In the genomic region with DNA sequence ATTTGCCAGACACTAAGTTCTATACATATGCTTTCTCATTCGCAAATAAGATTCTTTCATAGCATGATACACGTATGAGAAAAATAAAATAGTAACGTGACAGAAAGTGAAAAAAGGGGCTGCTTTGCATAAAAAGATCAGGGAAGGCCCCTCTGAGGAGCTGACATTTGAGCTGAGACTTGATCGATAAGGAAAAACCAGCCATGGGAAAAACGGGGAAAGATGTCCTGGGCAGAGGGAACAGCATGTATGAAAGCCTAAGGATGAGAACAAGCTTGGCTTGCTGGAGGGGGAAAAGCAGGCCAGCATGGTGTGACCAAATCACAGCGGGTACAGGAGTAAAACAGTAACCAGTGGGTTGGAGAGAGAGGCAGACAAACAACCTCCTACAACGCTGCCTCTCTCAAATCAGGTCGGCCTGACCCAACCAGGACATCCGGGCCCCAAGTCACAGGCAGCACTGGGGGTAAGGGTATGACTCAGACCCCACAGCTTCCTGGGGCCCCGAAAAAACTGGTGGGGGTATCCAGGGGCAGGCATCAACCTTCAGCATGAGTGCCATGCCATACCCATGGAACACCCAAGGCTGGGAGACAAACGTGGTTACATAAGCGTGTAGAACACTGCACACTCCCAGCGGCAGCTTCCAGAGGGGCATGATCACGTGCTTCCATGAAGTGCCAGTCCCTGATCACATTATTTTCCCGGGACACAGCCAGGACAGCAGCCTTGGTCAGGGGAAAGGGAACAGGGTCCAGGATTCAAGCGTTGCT, we compare ENCODE assay signal across 8 cellular contexts. TPM values are rescaled to one million over a fixed set of nuclear protein-coding genes. Genes with fewer than 3 reads are reported as not detected.
DNase-seq lines count a peak whose midpoint lies in the region; ATAC-seq and TF ChIP-seq lines count a peak whose summit lies in the region.

No MANE protein-coding gene starts in this region.

- H3K27me3 ChIP-seq in esophagus muscularis mucosa (no peaks in the 10 kb centered on the region), smooth muscle cell (ENCODE audit: low read depth) (no peaks in the 10 kb centered on the region)

- H3K4me3 Mint-ChIP-seq in WTC11 = peak overlapping the region; percentile 83

- H3K9ac ChIP-seq in smooth muscle cell (ENCODE audit: low read depth) = no peak overlapping the region

- ATAC-seq in GM18517 (IDR thresholded peaks at IDR 0.05; ENCODE audit: unreplicated experiment) (peak; percentile 50), HG02884 (IDR thresholded peaks at IDR 0.05; ENCODE audit: unreplicated experiment) (peak; percentile 44), WTC11 (no peak)

- H3K4me2 ChIP-seq in smooth muscle cell = no peak overlapping the region

- no peak for TF ChIP-seq CTCF in WTC11 (IDR thresholded peaks at IDR 0.05)
- no peak for TF ChIP-seq CTCF in coronary artery (IDR thresholded peaks at IDR 0.05)
- TF ChIP-seq CTCF in esophagus muscularis mucosa (IDR thresholded peaks at IDR 0.05) = no peak
- TF ChIP-seq CTCF in smooth muscle cell (IDR thresholded peaks at IDR 0.05; ENCODE audit: borderline replicate concordance, insufficient read depth, poor library complexity, severe bottlenecking) = no peak

- peaks cover 12% of the 10 kb centered on the region for H3F3A ChIP-seq in smooth muscle cell (ENCODE audit: low read depth)

- H3K9me3 Mint-ChIP-seq in WTC11 = no peaks in the 10 kb centered on the region

- no peaks in the 10 kb centered on the region for H3K36me3 Mint-ChIP-seq in WTC11

- H3K27ac Mint-ChIP-seq in WTC11 = no peak overlapping the region

- peaks cover 56 to 68% (median 62%) of the 10 kb centered on the region in 4 donors for H3K4me1 ChIP-seq in esophagus muscularis mucosa
- peaks cover 12% of the 10 kb centered on the region for H3K4me1 ChIP-seq in smooth muscle cell (ENCODE audit: low read depth)

- CTCF ChIA-PET in WTC11 (lab: Charles Lee) = interaction anchor here (1.2 to 6.1 kb wide), 2 partner anchors 27 to 37 kb away, joined by 3 to 45 read pairs; no protein-coding TSS in a partner anchor

- H4K20me1 ChIP-seq in smooth muscle cell (ENCODE audit: low read depth) = peaks cover 64% of the 10 kb centered on the region

- H3K27ac ChIP-seq in coronary artery (no peak overlapping the region), esophagus muscularis mucosa (replicated peaks in 1 of 4) (no peak overlapping the region), smooth muscle cell (ENCODE audit: low read depth) (no peak overlapping the region)

- H3K27me3 Mint-ChIP-seq in WTC11 (ENCODE audit: low read depth) = no peaks in the 10 kb centered on the region

- no peaks in the 10 kb centered on the region for H3K9me3 ChIP-seq in esophagus muscularis mucosa
- no peaks in the 10 kb centered on the region for H3K9me3 ChIP-seq in smooth muscle cell (replicated peaks; ENCODE audit: low read depth)

- H2AFZ ChIP-seq in smooth muscle cell (ENCODE audit: low read depth) = no peak overlapping the region

- TF ChIP-seq EP300 in esophagus muscularis mucosa (IDR thresholded peaks at IDR 0.05) = no peak

- H3K79me2 ChIP-seq in smooth muscle cell (ENCODE audit: low read depth) = peaks cover 65% of the 10 kb centered on the region

- DNase-seq in WTC11 (ENCODE audit: low spot score) (no peak), coronary artery (ENCODE audit: low spot score) (no peak), inferior parietal cortex (ENCODE audit: extremely low spot score) (no peak), esophagus muscularis mucosa (ENCODE audit: extremely low spot score) (no peak), smooth muscle cell (lab: John Stamatoyannopoulos, UW; ENCODE audit: unreplicated experiment) (no peak)
- DNase-seq in stimulated activated CD4-positive, alpha-beta T cell treated with anti-CD3 and anti-CD28 coated beads, Interleukin-1b, Interleukin-23, amount 100 ng/mL, for 24 hours (ENCODE audit: low read depth in 4 of 4, low spot score in 1 of 4) = peak in 3 of 4 experiments; percentile 47 to 75 (median 69)

- intact Hi-C loops in esophagus muscularis mucosa (cut with DNase I) = no loop called here

- H3K36me3 ChIP-seq in esophagus muscularis mucosa (peaks cover 0 to 7% (median 0%) of the 10 kb centered on the region in 4 donors), smooth muscle cell (ENCODE audit: low read depth) (no peaks in the 10 kb centered on the region)

- POLR2A ChIA-PET in WTC11 (lab: Charles Lee) = no interaction called here

- WGBS in esophagus muscularis mucosa = 86% methylated on average over 14 of the region's 16 CpGs
- WGBS in smooth muscle cell (ENCODE audit: low lambda C conversion rate) = 95% methylated on average over 16 of the region's 16 CpGs

- peaks cover 29% of the 10 kb centered on the region for H3K4me1 Mint-ChIP-seq in WTC11

- H3K4me3 ChIP-seq in coronary artery (peak overlapping the region; percentile 10), esophagus muscularis mucosa (no peak overlapping the region), smooth muscle cell (no peak overlapping the region)

- TF ChIP-seq POLR2A in esophagus muscularis mucosa (IDR thresholded peaks at IDR 0.05; ENCODE audit: low read depth) = no peak

TF ChIP-seq in WTC11, 78 proteins besides CTCF, POLR2A, EP300 and RAD21 (continues in another document):
- no peak for TF ChIP-seq NFE2L1 (CRISPR knock-in tag; IDR thresholded peaks at IDR 0.05)
- TF ChIP-seq ZNF219 (CRISPR knock-in tag; IDR thresholded peaks at IDR 0.05; ENCODE audit: borderline replicate concordance) = no peak
- TF ChIP-seq, protein P1, sequence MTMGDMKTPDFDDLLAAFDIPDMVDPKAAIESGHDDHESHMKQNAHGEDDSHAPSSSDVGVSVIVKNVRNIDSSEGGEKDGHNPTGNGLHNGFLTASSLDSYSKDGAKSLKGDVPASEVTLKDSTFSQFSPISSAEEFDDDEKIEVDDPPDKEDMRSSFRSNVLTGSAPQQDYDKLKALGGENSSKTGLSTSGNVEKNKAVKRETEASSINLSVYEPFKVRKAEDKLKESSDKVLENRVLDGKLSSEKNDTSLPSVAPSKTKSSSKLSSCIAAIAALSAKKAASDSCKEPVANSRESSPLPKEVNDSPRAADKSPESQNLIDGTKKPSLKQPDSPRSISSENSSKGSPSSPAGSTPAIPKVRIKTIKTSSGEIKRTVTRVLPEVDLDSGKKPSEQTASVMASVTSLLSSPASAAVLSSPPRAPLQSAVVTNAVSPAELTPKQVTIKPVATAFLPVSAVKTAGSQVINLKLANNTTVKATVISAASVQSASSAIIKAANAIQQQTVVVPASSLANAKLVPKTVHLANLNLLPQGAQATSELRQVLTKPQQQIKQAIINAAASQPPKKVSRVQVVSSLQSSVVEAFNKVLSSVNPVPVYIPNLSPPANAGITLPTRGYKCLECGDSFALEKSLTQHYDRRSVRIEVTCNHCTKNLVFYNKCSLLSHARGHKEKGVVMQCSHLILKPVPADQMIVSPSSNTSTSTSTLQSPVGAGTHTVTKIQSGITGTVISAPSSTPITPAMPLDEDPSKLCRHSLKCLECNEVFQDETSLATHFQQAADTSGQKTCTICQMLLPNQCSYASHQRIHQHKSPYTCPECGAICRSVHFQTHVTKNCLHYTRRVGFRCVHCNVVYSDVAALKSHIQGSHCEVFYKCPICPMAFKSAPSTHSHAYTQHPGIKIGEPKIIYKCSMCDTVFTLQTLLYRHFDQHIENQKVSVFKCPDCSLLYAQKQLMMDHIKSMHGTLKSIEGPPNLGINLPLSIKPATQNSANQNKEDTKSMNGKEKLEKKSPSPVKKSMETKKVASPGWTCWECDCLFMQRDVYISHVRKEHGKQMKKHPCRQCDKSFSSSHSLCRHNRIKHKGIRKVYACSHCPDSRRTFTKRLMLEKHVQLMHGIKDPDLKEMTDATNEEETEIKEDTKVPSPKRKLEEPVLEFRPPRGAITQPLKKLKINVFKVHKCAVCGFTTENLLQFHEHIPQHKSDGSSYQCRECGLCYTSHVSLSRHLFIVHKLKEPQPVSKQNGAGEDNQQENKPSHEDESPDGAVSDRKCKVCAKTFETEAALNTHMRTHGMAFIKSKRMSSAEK (CRISPR knock-in tag; IDR thresholded peaks at IDR 0.05; ENCODE audit: borderline replicate concordance) = no peak
- no peak for TF ChIP-seq RORB (CRISPR knock-in tag; IDR thresholded peaks at IDR 0.05)
- TF ChIP-seq OVOL2 (CRISPR knock-in tag; IDR thresholded peaks at IDR 0.05; ENCODE audit: borderline replicate concordance) = no peak
- TF ChIP-seq, protein P2, sequence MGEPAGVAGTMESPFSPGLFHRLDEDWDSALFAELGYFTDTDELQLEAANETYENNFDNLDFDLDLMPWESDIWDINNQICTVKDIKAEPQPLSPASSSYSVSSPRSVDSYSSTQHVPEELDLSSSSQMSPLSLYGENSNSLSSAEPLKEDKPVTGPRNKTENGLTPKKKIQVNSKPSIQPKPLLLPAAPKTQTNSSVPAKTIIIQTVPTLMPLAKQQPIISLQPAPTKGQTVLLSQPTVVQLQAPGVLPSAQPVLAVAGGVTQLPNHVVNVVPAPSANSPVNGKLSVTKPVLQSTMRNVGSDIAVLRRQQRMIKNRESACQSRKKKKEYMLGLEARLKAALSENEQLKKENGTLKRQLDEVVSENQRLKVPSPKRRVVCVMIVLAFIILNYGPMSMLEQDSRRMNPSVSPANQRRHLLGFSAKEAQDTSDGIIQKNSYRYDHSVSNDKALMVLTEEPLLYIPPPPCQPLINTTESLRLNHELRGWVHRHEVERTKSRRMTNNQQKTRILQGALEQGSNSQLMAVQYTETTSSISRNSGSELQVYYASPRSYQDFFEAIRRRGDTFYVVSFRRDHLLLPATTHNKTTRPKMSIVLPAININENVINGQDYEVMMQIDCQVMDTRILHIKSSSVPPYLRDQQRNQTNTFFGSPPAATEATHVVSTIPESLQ (CRISPR knock-in tag; IDR thresholded peaks at IDR 0.05) = no peak
- TF ChIP-seq, protein P3, sequence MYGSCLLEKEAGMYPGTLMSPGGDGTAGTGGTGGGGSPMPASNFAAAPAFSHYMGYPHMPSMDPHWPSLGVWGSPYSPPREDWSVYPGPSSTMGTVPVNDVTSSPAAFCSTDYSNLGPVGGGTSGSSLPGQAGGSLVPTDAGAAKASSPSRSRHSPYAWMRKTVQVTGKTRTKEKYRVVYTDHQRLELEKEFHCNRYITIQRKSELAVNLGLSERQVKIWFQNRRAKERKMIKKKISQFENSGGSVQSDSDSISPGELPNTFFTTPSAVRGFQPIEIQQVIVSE (CRISPR knock-in tag; IDR thresholded peaks at IDR 0.05; ENCODE audit: borderline replicate concordance) = no peak
- no peak for TF ChIP-seq KAT7 (CRISPR knock-in tag; IDR thresholded peaks at IDR 0.05; ENCODE audit: borderline replicate concordance)

RNA-seq across cellular contexts. Expression of a gene that starts 2.2 kb away (rescaled TPM):
- total RNA-seq in WTC11 (2021) (41.1 to 48.9 TPM (median 47.0 TPM) in 3 replicates), esophagus muscularis mucosa (100 to 1,000 TPM in 3 of 4 donors, 10 to 100 TPM in 1; 91.4 to 136 (median 114) TPM), smooth muscle cell (45.7 and 51.4 TPM in 2 replicates)
- polyA plus RNA-seq in smooth muscle cell = 64.4 and 73.7 TPM in 2 replicates

RNA-seq across cellular contexts. Expression of a gene that starts 58.3 kb away (rescaled TPM):
- total RNA-seq in WTC11 (2021) = 24.5 to 26.9 TPM (median 26.2 TPM) in 3 replicates
- total RNA-seq in esophagus muscularis mucosa = 1,000 to 10,000 TPM; 1,165 to 3,724 (median 1,939) TPM
- total RNA-seq in smooth muscle cell = 32.6 and 36.7 TPM in 2 replicates
- 59.3 and 67.5 TPM in 2 replicates for polyA plus RNA-seq in smooth muscle cell

Comparison
In these comparisons a context has a peak if more than half of its experiments do, and no peak if none do; other contexts are left out.
1. DNase-seq: peak in stimulated activated CD4-positive, alpha-beta T cell treated with anti-CD3 and anti-CD28 coated beads, Interleukin-1b, Interleukin-23, amount 100 ng/mL, for 24 hours (3 of 4); none in WTC11 (single experiment), coronary artery (single experiment), inferior parietal cortex (single experiment), esophagus muscularis mucosa (single experiment) and smooth muscle cell (single experiment).
2. RNA of a gene that starts 58.3 kb away (total RNA-seq): 1,165 to 3,724 TPM in esophagus muscularis mucosa; 32.6 to 36.7 TPM in smooth muscle cell and 24.5 to 26.9 TPM in WTC11; every median in the first group is over 10 times any median in the second.